8 cellular contexts compared by ENCODE assay signal in the genomic region with DNA sequence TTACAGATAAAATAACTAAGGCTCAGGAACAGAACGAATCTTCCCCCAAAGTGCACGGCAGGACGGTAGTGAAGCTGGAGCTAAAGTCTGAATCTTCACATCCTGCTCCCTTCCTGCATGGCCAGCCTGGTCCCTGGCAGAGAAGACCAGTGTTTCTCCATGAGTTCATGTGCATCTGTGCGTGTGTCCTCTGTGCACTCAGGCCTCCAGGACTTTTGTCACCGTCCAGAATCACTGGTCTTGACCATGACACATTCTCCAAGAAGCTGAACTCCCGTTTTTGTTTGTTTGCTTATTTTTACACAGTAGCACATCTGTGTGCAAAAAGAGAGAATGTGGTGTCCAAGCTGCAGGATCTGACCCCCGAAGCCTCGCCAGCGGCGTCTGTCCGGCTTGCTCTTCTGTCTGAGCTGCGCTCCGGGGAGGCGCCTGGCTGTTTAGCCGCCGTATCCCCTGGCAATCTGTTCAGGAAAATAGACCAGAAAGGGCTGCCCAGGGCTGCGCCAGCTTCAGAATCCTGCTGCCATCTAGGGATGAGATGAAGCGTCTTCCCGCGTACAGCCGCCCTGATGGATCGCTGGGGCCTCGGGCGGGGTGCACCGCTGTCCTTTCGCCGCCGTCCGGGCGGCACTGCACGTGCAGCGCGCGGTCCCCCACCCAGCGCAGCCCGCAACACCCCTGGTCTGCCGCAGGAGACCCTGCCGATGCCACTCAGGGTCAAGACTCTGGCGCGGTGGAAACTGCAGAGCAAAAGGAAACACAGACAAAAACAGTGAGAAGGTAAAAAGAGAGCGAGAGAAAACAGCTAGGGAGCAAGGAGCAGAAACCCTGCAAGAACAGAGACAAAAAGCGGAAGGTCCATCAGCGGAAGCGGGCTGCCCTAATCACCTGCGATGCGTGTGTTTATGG.
DNase-seq lines count a peak whose midpoint lies in the region; ATAC-seq and TF ChIP-seq lines count a peak whose summit lies in the region.

No MANE protein-coding gene starts in this region.

- H3K9me3 ChIP-seq in HEK293 (ENCODE audit: control insufficient read depth, insufficient read depth, low read depth, low read length) (no peaks in the 10 kb centered on the region), testis (no peaks in the 10 kb centered on the region)

- TF ChIP-seq POLR2A in testis (IDR thresholded peaks at IDR 0.05) = no peak

- H3K4me3 ChIP-seq in HEK293 (ENCODE audit: low read depth, low read length) = peak overlapping the region; percentile 39
- peak overlapping the region; percentile 32 to 62 for H3K4me3 ChIP-seq in testis

- no peak overlapping the region for H3K27ac ChIP-seq in HEK293 (ENCODE audit: extremely low read depth, low read depth, low read length)
- peak overlapping the region in 1 of 2 donors; percentile 48 for H3K27ac ChIP-seq in testis

- H3K27me3 ChIP-seq in testis = no peaks in the 10 kb centered on the region

- peak; percentile 81 for TF ChIP-seq CTCF in HEK293 (tag by site-specific recombination; IDR thresholded peaks at IDR 0.05)
- peak; percentile 8 to 22 (median 11) for TF ChIP-seq CTCF in testis (IDR thresholded peaks at IDR 0.05)

- intact Hi-C loops in testis (cut with DNase I; ENCODE audit: low total_unique reads) = no loop called here

- no peaks in the 10 kb centered on the region for H3K36me3 ChIP-seq in HEK293 (ENCODE audit: control insufficient read depth in 2 of 2, insufficient read depth in 1 of 2, low read length in 2 of 2)
- no peaks in the 10 kb centered on the region for H3K36me3 ChIP-seq in testis (ENCODE audit: low read depth, missing control alignments)

- no peaks in the 10 kb centered on the region for H3K4me1 ChIP-seq in HEK293 (ENCODE audit: control insufficient read depth, insufficient read depth, low read length)
- peaks cover 14% of the 10 kb centered on the region for H3K4me1 ChIP-seq in testis

- peak; percentile 53 for ATAC-seq in left lobe of liver
- no peak for ATAC-seq in GM18861 (IDR thresholded peaks at IDR 0.05; ENCODE audit: unreplicated experiment)
- no peak for ATAC-seq in GM18858 (IDR thresholded peaks at IDR 0.05; ENCODE audit: unreplicated experiment)

- CTCF ChIA-PET in HEK293 (lab: Yijun Ruan, JAX) = interaction anchor here (0.6 to 1.5 kb wide), 8 partner anchors 10 to 700 kb away, joined by 3 to 4 read pairs (median 3); no protein-coding TSS in a partner anchor

- POLR2A ChIA-PET in HEK293 (lab: Yijun Ruan, JAX) = no interaction called here

- WGBS in testis, 2 donors = 1 to 3% methylated on average over 39 to 46 of the region's 46 CpGs

- DNase-seq in NCI-H69 (lab: John Stamatoyannopoulos, UW) = peak; percentile 99
- peak; percentile 82 for DNase-seq in dermis blood vessel endothelial cell
- DNase-seq in left lobe of liver (ENCODE audit: low spot score) = no peak
- peak; percentile 86 for DNase-seq in testis
- DNase-seq in activated CD4-positive, CD25-positive, alpha-beta regulatory T cell treated with anti-CD3 and anti-CD28 coated beads, Interleukin-2, amount 50 U/mL, for 72 hours = no peak

TF ChIP-seq in HEK293, 187 proteins besides CTCF, POLR2A, EP300 and RAD21 (continues in another document):
- TF ChIP-seq, protein P1, sequence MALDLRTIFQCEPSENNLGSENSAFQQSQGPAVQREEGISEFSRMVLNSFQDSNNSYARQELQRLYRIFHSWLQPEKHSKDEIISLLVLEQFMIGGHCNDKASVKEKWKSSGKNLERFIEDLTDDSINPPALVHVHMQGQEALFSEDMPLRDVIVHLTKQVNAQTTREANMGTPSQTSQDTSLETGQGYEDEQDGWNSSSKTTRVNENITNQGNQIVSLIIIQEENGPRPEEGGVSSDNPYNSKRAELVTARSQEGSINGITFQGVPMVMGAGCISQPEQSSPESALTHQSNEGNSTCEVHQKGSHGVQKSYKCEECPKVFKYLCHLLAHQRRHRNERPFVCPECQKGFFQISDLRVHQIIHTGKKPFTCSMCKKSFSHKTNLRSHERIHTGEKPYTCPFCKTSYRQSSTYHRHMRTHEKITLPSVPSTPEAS (tag by site-specific recombination; IDR thresholded peaks at IDR 0.05) = no peak
- TF ChIP-seq ZNF174 (tag by site-specific recombination; IDR thresholded peaks at IDR 0.05) = no peak
- peak; percentile 20; the same call in 1 of the 2 replicates for TF ChIP-seq ZNF777 (tag by site-specific recombination; IDR thresholded peaks at IDR 0.05; ENCODE audit: borderline replicate concordance)
- no peak for TF ChIP-seq BCL11B (tag by site-specific recombination; IDR thresholded peaks at IDR 0.05; ENCODE audit: low read depth)
- TF ChIP-seq IKZF3 (tag by site-specific recombination; IDR thresholded peaks at IDR 0.05) = peak; percentile 60; the same call in 1 of the 2 replicates
- no peak for TF ChIP-seq ZNF664 (tag by site-specific recombination; IDR thresholded peaks at IDR 0.05)
- TF ChIP-seq ZNF654 (tag by site-specific recombination; IDR thresholded peaks at IDR 0.05; ENCODE audit: low read depth) = peak; percentile 62
- no peak for TF ChIP-seq HOXC10 (CRISPR knock-in tag; IDR thresholded peaks at IDR 0.05)
- TF ChIP-seq ZFP41 (tag by site-specific recombination; IDR thresholded peaks at IDR 0.05; ENCODE audit: borderline replicate concordance) = no peak
- no peak for TF ChIP-seq ZNF530 (tag by site-specific recombination; IDR thresholded peaks at IDR 0.05; ENCODE audit: low read depth)
- no peak for TF ChIP-seq ZNF521 (tag by site-specific recombination; IDR thresholded peaks at IDR 0.05)
- TF ChIP-seq KLF9 (tag by site-specific recombination; IDR thresholded peaks at IDR 0.05; ENCODE audit: low read depth) = no peak
- no peak for TF ChIP-seq ZNF747 (tag by site-specific recombination; IDR thresholded peaks at IDR 0.05)
- no peak for TF ChIP-seq ZNF529 (tag by site-specific recombination; IDR thresholded peaks at IDR 0.05; ENCODE audit: insufficient replicate concordance)
- peak; percentile 93; the same call in 1 of the 2 replicates for TF ChIP-seq TRIM28 (IDR thresholded peaks at IDR 0.05; ENCODE audit: borderline replicate concordance, low read length)
- TF ChIP-seq, protein P2, sequence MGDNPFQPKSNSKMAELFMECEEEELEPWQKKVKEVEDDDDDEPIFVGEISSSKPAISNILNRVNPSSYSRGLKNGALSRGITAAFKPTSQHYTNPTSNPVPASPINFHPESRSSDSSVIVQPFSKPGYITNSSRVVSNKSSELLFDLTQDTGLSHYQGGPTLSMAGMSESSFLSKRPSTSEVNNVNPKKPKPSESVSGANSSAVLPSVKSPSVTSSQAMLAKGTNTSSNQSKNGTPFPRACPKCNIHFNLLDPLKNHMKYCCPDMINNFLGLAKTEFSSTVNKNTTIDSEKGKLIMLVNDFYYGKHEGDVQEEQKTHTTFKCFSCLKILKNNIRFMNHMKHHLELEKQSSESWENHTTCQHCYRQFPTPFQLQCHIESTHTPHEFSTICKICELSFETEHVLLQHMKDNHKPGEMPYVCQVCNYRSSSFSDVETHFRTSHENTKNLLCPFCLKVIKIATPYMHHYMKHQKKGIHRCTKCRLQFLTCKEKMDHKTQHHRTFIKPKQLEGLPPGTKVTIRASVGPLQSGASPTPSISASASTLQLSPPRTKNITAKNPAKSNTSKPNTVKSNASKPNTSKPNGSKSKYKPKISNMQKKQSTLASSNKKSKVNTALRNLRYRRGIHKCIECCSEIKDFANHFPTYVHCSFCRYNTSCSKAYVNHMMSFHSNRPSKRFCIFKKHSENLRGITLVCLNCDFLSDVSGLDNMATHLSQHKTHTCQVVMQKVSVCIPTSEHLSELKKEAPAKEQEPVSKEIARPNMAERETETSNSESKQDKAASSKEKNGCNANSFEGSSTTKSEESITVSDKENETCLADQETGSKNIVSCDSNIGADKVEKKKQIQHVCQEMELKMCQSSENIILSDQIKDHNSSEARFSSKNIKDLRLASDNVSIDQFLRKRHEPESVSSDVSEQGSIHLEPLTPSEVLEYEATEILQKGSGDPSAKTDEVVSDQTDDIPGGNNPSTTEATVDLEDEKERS (tag by site-specific recombination; IDR thresholded peaks at IDR 0.05) = no peak
- TF ChIP-seq ZNF707 (tag by site-specific recombination; IDR thresholded peaks at IDR 0.05) = no peak
- no peak for TF ChIP-seq ZNF645 (tag by site-specific recombination; IDR thresholded peaks at IDR 0.05)
- TF ChIP-seq ZNF114 (tag by site-specific recombination; IDR thresholded peaks at IDR 0.05) = no peak
- no peak for TF ChIP-seq KLF16 (tag by site-specific recombination; IDR thresholded peaks at IDR 0.05)
- TF ChIP-seq YY1 (tag by site-specific recombination; IDR thresholded peaks at IDR 0.05) = no peak
- no peak for TF ChIP-seq GLI2 (tag by site-specific recombination; IDR thresholded peaks at IDR 0.05; ENCODE audit: borderline replicate concordance, low read depth)
- no peak for TF ChIP-seq MZF1 (tag by site-specific recombination; IDR thresholded peaks at IDR 0.05; ENCODE audit: borderline replicate concordance)
- no peak for TF ChIP-seq ZBTB7A (tag by site-specific recombination; IDR thresholded peaks at IDR 0.05; ENCODE audit: low read depth)
- no peak for TF ChIP-seq ZBTB8A (tag by site-specific recombination; IDR thresholded peaks at IDR 0.05)
- TF ChIP-seq ZNF555 (tag by site-specific recombination; conservative IDR thresholded peaks at IDR 0.05) = no peak
- no peak for TF ChIP-seq ZNF202 (tag by site-specific recombination; IDR thresholded peaks at IDR 0.05; ENCODE audit: borderline replicate concordance)
- TF ChIP-seq PRDM1 (tag by site-specific recombination; IDR thresholded peaks at IDR 0.05) = peak; percentile 84
- TF ChIP-seq GLIS1 (tag by site-specific recombination; IDR thresholded peaks at IDR 0.05) = peak; percentile 10; the same call in 1 of the 2 replicates
- TF ChIP-seq ZNF211 (tag by site-specific recombination; IDR thresholded peaks at IDR 0.05; ENCODE audit: low read depth) = no peak
- TF ChIP-seq ZBTB17 (tag by site-specific recombination; IDR thresholded peaks at IDR 0.05) = peak; percentile 66
- TF ChIP-seq ZBTB48 (tag by site-specific recombination; IDR thresholded peaks at IDR 0.05) = no peak
- no peak for TF ChIP-seq HOXA7 (CRISPR knock-in tag; IDR thresholded peaks at IDR 0.05; ENCODE audit: borderline replicate concordance)
- no peak for TF ChIP-seq ZNF514 (tag by site-specific recombination; IDR thresholded peaks at IDR 0.05)

Comparison
In these comparisons a context has a peak if more than half of its experiments do, and no peak if none do; other contexts are left out.
1. DNase-seq: peak in NCI-H69 (single experiment), dermis blood vessel endothelial cell (single experiment) and testis (single experiment); none in left lobe of liver (single experiment) and activated CD4-positive, CD25-positive, alpha-beta regulatory T cell treated with anti-CD3 and anti-CD28 coated beads, Interleukin-2, amount 50 U/mL, for 72 hours (single experiment).